25 cellular contexts compared by ENCODE assay signal in the genomic region with DNA sequence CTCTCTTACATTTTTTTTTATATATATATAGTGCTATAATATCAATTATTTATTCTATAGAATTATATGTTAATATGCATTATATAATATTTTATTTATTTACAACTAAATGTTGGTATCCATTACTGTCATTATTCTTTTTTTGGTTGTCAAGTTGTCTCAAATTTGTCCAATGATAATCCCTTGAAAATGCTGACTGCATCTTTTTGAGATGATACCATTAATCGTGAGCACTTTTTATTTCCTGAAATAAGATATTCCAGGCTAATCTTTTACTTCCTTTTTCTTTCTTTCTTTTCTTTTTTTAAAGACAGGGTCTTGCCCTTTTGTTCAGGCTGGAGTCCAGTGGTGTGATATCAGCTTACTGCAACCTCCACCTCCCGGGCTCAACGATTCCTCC.
"Had no signal": no experiment of that assay in that cellular context is flagged by ENCODE, and none has a peak within 500 bp of the region (broad histone marks: within the 10 kb centered on the region; RNA-seq: fewer than 3 reads in every experiment).

No MANE protein-coding gene starts in this region.

- H3K36me3 ChIP-seq: colonic mucosa, esophagus squamous epithelium, gastrocnemius medialis, heart right ventricle, left lung, lower lobe of right lung had no signal

- FAIRE-seq: endometrium, islet of Langerhans, keratinocyte had no signal

- H3K4me3 ChIP-seq: colonic mucosa, esophagus squamous epithelium, gastrocnemius medialis, heart right ventricle, left lung, lower lobe of right lung, mucosa of descending colon had no signal

- H3K27ac ChIP-seq: colonic mucosa, epithelial cell of prostate, esophagus squamous epithelium, gastrocnemius medialis, heart right ventricle, left lung, lower lobe of right lung had no signal

- H3K9me3 ChIP-seq: colonic mucosa, esophagus squamous epithelium, gastrocnemius medialis, left lung, lower lobe of right lung, mucosa of descending colon had no signal

- H3K27me3 ChIP-seq: colonic mucosa, esophagus squamous epithelium, gastrocnemius medialis, heart right ventricle, left lung had no signal

- H3K4me1 ChIP-seq: colonic mucosa, esophagus squamous epithelium, gastrocnemius medialis, left lung, lower lobe of right lung had no signal

- DNase-seq: colonic mucosa; cortex of kidney; effector CD8-positive, alpha-beta T cell; effector memory CD8-positive, alpha-beta T cell; endodermal cell; erythroblast; esophagus squamous epithelium; foreskin fibroblast; foreskin melanocyte; gastrocnemius medialis; glutamatergic neuron; head of caudate nucleus; hippocampal formation; left cardiac atrium; left lung; left ventricle myocardium superior; lower lobe of right lung; mesenchymal stem cell; mucosa of descending colon had no signal

- ATAC-seq: effector memory CD8-positive, alpha-beta T cell; esophagus mucosa; gastrocnemius medialis; left lung; lower lobe of right lung; mucosa of descending colon had no signal
